1 cellular context compared by ENCODE assay signal in genomic region chr1:155174334-155175280, GRCh38.
TF ChIP-seq lines count a peak whose summit lies in the region.

No MANE protein-coding gene starts in this region.

TF ChIP-seq in HepG2, 621 proteins besides CTCF, POLR2A, EP300 and RAD21:
- no peak for TF ChIP-seq NFAT5 (CRISPR knock-in tag; IDR thresholded peaks at IDR 0.05)
